ENCODE assay signal across 23 cellular contexts in genomic region chr9:109717342-109717741, GRCh38.
DNase-seq lines count a peak whose midpoint lies in the region; ATAC-seq, FAIRE-seq and TF ChIP-seq lines count a peak whose summit lies in the region.
"Had no signal": no experiment of that assay in that cellular context is flagged by ENCODE, and none has a peak within 500 bp of the region (broad histone marks: within the 10 kb centered on the region; RNA-seq: fewer than 3 reads in every experiment).

No MANE protein-coding gene starts in this region.

- 0 out of 22 replicates have a peak overlapping the region, but pooled peaks of 1 of the 11 experiments have one; percentile 16 for H3K9ac ChIP-seq in BLaER1 treated with 17β-estradiol and CSF1 and Interleukin-3, amounts not matched to agents 10 nM and 100 nM

- no peak overlapping the region for H3K4me3 ChIP-seq in BLaER1 treated with 17β-estradiol and CSF1 and Interleukin-3, amounts not matched to agents 10 nM and 100 nM
- H3K4me3 ChIP-seq in choroid plexus epithelial cell (ENCODE audit: low read depth, low read length) = no peak overlapping the region
- H3K4me3 ChIP-seq: HAP-1, sigmoid colon had no signal

- peak; percentile 56 for ATAC-seq in HG03520 (IDR thresholded peaks at IDR 0.05; ENCODE audit: unreplicated experiment)
- ATAC-seq: activated CD4-positive, alpha-beta T cell treated with anti-CD3 and anti-CD28 coated beads for 36 hours; left lobe of liver had no signal

- peak overlapping the region; percentile 24 to 73 (median 57) for H3K4me2 ChIP-seq in BLaER1 treated with 17β-estradiol and CSF1 and Interleukin-3, amounts not matched to agents 10 nM and 100 nM

- DNase-seq in NOMO-1 treated with DMSO at 0.1 percent for 48 hours (lab: John Stamatoyannopoulos, UW; ENCODE audit: unreplicated experiment) (peak; percentile 83), choroid plexus epithelial cell (ENCODE audit: low read depth) (peak; percentile 32), D721Med (ENCODE audit: insufficient read length, low spot score) (no peak), NCI-H146 (lab: John Stamatoyannopoulos, UW) (no peak), HuH-7 (ENCODE audit: low spot score) (no peak), NCI-H1694 (lab: John Stamatoyannopoulos, UW) (no peak)
- DNase-seq: ACHN; activated CD4-positive, alpha-beta T cell treated with anti-CD3 and anti-CD28 coated beads for 36 hours; C1 segment of cervical spinal cord; GDM1; head of caudate nucleus; NCI-H1417 treated with DMSO at 0.1 percent for 48 hours; NCI-H526; SHP77; sigmoid colon; stimulated activated CD8-positive, alpha-beta memory T cell treated with anti-CD3 and anti-CD28 coated beads, Interleukin-4, amount 100 ng/mL, for 48 hours; T-cell had no signal

- TF ChIP-seq CTCF in choroid plexus epithelial cell (conservative IDR thresholded peaks at IDR 0.05; ENCODE audit: low read depth, low read length) (no peak), D721Med (IDR thresholded peaks at IDR 0.05; ENCODE audit: insufficient read depth, missing control alignments) (no peak)

- H3K27me3 ChIP-seq in BLaER1 treated with 17β-estradiol and CSF1 and Interleukin-3, amounts not matched to agents 10 nM and 100 nM = no peaks in the 10 kb centered on the region
- H3K27me3 ChIP-seq: sigmoid colon had no signal

- H3K27ac ChIP-seq in BLaER1 treated with 17β-estradiol and CSF1 and Interleukin-3, amounts not matched to agents 10 nM and 100 nM = peak overlapping the region in 9 of 11 experiments; percentile 21 to 66 (median 53); a peak in 16 of 22 replicates
- H3K27ac ChIP-seq: epithelial cell of prostate, sigmoid colon had no signal

- FAIRE-seq in D721Med (lab: Jason Lieb, UNC) = no peak
- FAIRE-seq: TTC549 had no signal

- H3K9me3 ChIP-seq in BLaER1 treated with 17β-estradiol and CSF1 and Interleukin-3, amounts not matched to agents 10 nM and 100 nM (replicated peaks in 1 of 11) = no peaks in the 10 kb centered on the region; a peak in 2 of 22 replicates
- H3K9me3 ChIP-seq: HAP-1, sigmoid colon had no signal

- H3K4me1 ChIP-seq in BLaER1 treated with 17β-estradiol and CSF1 and Interleukin-3, amounts not matched to agents 10 nM and 100 nM = peaks cover 15 to 22% (median 19%) of the 10 kb centered on the region in 10 experiments; a peak in 19 of 20 replicates
- H3K4me1 ChIP-seq: HAP-1, sigmoid colon had no signal

- no peaks in the 10 kb centered on the region for H3K36me3 ChIP-seq in BLaER1 treated with 17β-estradiol and CSF1 and Interleukin-3, amounts not matched to agents 10 nM and 100 nM
- H3K36me3 ChIP-seq: HAP-1, sigmoid colon had no signal

- no peaks in the 10 kb centered on the region for H4K20me1 ChIP-seq in BLaER1 treated with 17β-estradiol and CSF1 and Interleukin-3, amounts not matched to agents 10 nM and 100 nM

Comparison
In these comparisons a context has a peak if more than half of its experiments do, and no peak if none do; other contexts are left out.
1. DNase-seq: peak in NOMO-1 treated with DMSO at 0.1 percent for 48 hours (single experiment) and choroid plexus epithelial cell (single experiment); none in D721Med (single experiment), NCI-H146 (single experiment), HuH-7 (single experiment) and NCI-H1694 (single experiment).